ENCODE assay signal across 9 cellular contexts in the genomic region with DNA sequence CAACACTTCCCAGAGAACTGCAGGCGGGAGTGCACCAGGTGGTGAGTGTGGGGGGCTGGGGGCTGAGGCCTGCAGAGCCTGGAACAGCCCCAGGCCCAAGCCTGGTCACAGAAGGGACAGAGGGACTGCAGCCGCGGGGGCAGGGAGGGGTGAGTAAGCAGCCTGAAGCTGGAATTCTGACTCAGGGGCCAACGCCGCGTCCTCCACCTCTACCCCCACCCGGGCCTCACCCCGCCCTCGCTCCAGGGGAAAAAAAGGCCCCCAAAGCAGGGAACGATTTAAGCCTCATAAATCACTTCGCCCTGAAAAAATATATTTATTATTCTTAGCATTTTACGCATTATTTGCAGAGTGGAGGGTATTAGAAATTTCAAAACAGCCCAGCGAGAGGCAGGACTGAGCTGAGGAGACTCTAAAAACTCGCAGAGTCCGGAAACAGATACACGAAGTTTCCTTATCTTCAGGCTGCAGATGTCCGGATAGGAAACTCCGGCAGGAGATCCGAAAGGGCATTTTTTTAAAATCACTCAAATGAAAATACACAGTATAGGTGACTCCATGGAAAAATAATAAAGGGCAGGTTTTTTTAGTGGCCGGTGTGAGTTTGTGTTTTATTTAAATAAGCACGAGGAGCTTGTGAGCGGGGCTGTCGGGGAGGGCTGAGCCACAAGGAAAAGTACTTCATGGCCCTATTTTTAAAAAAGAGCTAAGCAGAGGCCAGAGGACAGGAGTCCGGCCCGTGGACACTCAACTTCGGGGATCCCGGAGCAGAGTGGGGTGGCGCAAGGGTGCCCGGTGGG. TPM values are rescaled to one million over a fixed set of nuclear protein-coding genes. Genes with fewer than 3 reads are reported as not detected.
DNase-seq lines count a peak whose midpoint lies in the region; ATAC-seq and TF ChIP-seq lines count a peak whose summit lies in the region.
"Had no signal": no experiment of that assay in that cellular context is flagged by ENCODE, and none has a peak within 500 bp of the region (broad histone marks: within the 10 kb centered on the region; RNA-seq: fewer than 3 reads in every experiment).

No MANE protein-coding gene starts in this region.

- no peak for TF ChIP-seq RAD21 in SK-N-SH (IDR thresholded peaks at IDR 0.05; ENCODE audit: low read length)

- TF ChIP-seq CTCF in Caco-2 (IDR thresholded peaks at IDR 0.05; ENCODE audit: insufficient read depth in 1 of 2, low read depth in 1 of 2, low read length in 1 of 2, severe bottlenecking in 1 of 2, unreplicated experiment in 1 of 2) (no peak), SK-N-SH (IDR thresholded peaks at IDR 0.05) (peak; percentile 38), foreskin fibroblast (IDR thresholded peaks at IDR 0.05; ENCODE audit: low read depth, low read length) (no peak)

- no peaks in the 10 kb centered on the region for H4K20me1 ChIP-seq in SK-N-SH (ENCODE audit: insufficient read depth)

- H3K36me3 ChIP-seq in Caco-2 (ENCODE audit: control insufficient read depth, insufficient read depth, low read length) (no peaks in the 10 kb centered on the region), SK-N-SH (replicated peaks in 1 of 2; ENCODE audit: control insufficient read depth in 1 of 2, insufficient read depth in 2 of 2, low read length in 1 of 2) (peaks cover 0 to 29% of the 10 kb centered on the region in 2 experiments)

- peaks cover 7% of the 10 kb centered on the region for H3F3A ChIP-seq in SK-N-SH (replicated peaks; ENCODE audit: insufficient read depth)

- H2AFZ ChIP-seq in SK-N-SH (ENCODE audit: low read depth) = peak overlapping the region; percentile 50

- H3K27me3 ChIP-seq in Caco-2 (replicated peaks; ENCODE audit: control insufficient read depth, insufficient read depth, low read length) (no peaks in the 10 kb centered on the region), SK-N-SH (ENCODE audit: insufficient read depth) (no peaks in the 10 kb centered on the region)

- 19% methylated on average over 28 of the region's 29 CpGs for WGBS in SK-N-SH (ENCODE audit: low lambda C conversion rate)

- no peaks in the 10 kb centered on the region for H3K9me3 Mint-ChIP-seq in Caco-2 (ENCODE audit: unreplicated experiment)

- H3K27me3 Mint-ChIP-seq in Caco-2 (ENCODE audit: insufficient read depth, unreplicated experiment) = no peaks in the 10 kb centered on the region

- H3K4me3 ChIP-seq in Caco-2 (ENCODE audit: low read depth, low read length) (no peak overlapping the region), SK-N-SH (ENCODE audit: low read depth in 2 of 2, low read length in 1 of 2) (peak overlapping the region; percentile 12 to 75), foreskin fibroblast (ENCODE audit: low read depth in 1 of 2, low read length in 2 of 2) (peak overlapping the region; percentile 13 to 90)

- 0 out of 2 replicates have a peak, but pooled peaks cover 4% of the 10 kb centered on the region for H3K4me1 ChIP-seq in Caco-2
- peaks cover 8 to 43% of the 10 kb centered on the region in 2 experiments for H3K4me1 ChIP-seq in SK-N-SH (ENCODE audit: control insufficient read depth in 1 of 2, insufficient read depth in 2 of 2, low read depth in 1 of 2, low read length in 1 of 2)

- CTCF ChIA-PET in Caco-2 (lab: Charles Lee) (interaction anchor here (0.6 kb wide), 1 partner anchor 50 kb away, joined by 3 read pairs; no protein-coding TSS in a partner anchor), SK-N-SH (lab: Yijun Ruan, JAX) (interaction anchor here (0.8 to 13.1 kb wide), 21 partner anchors 9 to 315 kb away, joined by 3 to 177 read pairs (median 5); no protein-coding TSS in a partner anchor)

- peak in 1 of 2 experiments; percentile 7; a peak in 1 of 4 replicates for TF ChIP-seq EP300 in SK-N-SH (IDR thresholded peaks at IDR 0.05; ENCODE audit: borderline replicate concordance in 1 of 2, low read depth in 1 of 2, low read length in 1 of 2)

- ATAC-seq in GM21447 (IDR thresholded peaks at IDR 0.05; ENCODE audit: unreplicated experiment) (no peak), HG03354 (IDR thresholded peaks at IDR 0.05; ENCODE audit: poor library complexity, severe bottlenecking, unreplicated experiment) (no peak), HG03025 (IDR thresholded peaks at IDR 0.05; ENCODE audit: low FRiP score, unreplicated experiment) (no peak), GM18502 (IDR thresholded peaks at IDR 0.05; ENCODE audit: poor library complexity, unreplicated experiment) (no peak)

- peaks cover 34% of the 10 kb centered on the region for H3K79me2 ChIP-seq in SK-N-SH (ENCODE audit: insufficient read depth)

- DNase-seq in Caco-2 (no peak), SK-N-SH (peak; percentile 63), foreskin fibroblast (peak; percentile 82 to 90), retina (peak; percentile 57)

- no peak overlapping the region for H3K4me3 Mint-ChIP-seq in Caco-2 (ENCODE audit: unreplicated experiment)

- BruUV-seq in Caco-2 (replicated peaks; lab: Mats Ljungman, UMichigan) = no TSS peak

- peak overlapping the region; percentile 51 to 97 for H3K27ac ChIP-seq in SK-N-SH (ENCODE audit: low read depth in 2 of 2, low read length in 1 of 2)

- POLR2A ChIA-PET in Caco-2 (lab: Charles Lee) (no interaction called here), SK-N-SH (lab: Yijun Ruan, JAX) (interaction anchor here (0.9 to 7.8 kb wide), 22 partner anchors 7 to 200 kb away, joined by 3 to 100 read pairs (median 8); partner anchors contain the start of gene GATA2)

- H3K27ac Mint-ChIP-seq in Caco-2 (ENCODE audit: unreplicated experiment) = peak overlapping the region; percentile 71

- no peaks in the 10 kb centered on the region for H3K36me3 Mint-ChIP-seq in Caco-2 (ENCODE audit: insufficient read depth, unreplicated experiment)

- intact Hi-C loops in Caco-2 (cut with micrococcal nuclease; ENCODE audit: unreplicated experiment) = no loop called here

- peak overlapping the region; percentile 63 for H3K4me2 ChIP-seq in SK-N-SH

- no peaks in the 10 kb centered on the region for H3K9me2 ChIP-seq in SK-N-SH

- peak overlapping the region; percentile 34; the same call in 1 of the 2 replicates for H3K9ac ChIP-seq in SK-N-SH

- no peaks in the 10 kb centered on the region for H3K9me3 ChIP-seq in Caco-2
- H3K9me3 ChIP-seq in SK-N-SH = no peaks in the 10 kb centered on the region

- no peaks in the 10 kb centered on the region for H3K4me1 Mint-ChIP-seq in Caco-2 (ENCODE audit: low read depth, unreplicated experiment)

TF ChIP-seq in SK-N-SH, 30 proteins besides CTCF, POLR2A, EP300 and RAD21:
- no peak for TF ChIP-seq NRF1 (IDR thresholded peaks at IDR 0.05; ENCODE audit: low read depth, low read length)
- 0 out of 2 replicates have a peak, but pooled peaks have one; percentile 28 for TF ChIP-seq TEAD4 (IDR thresholded peaks at IDR 0.05; ENCODE audit: borderline replicate concordance, insufficient read depth)
- TF ChIP-seq, protein P1, sequence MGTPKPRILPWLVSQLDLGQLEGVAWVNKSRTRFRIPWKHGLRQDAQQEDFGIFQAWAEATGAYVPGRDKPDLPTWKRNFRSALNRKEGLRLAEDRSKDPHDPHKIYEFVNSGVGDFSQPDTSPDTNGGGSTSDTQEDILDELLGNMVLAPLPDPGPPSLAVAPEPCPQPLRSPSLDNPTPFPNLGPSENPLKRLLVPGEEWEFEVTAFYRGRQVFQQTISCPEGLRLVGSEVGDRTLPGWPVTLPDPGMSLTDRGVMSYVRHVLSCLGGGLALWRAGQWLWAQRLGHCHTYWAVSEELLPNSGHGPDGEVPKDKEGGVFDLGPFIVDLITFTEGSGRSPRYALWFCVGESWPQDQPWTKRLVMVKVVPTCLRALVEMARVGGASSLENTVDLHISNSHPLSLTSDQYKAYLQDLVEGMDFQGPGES (IDR thresholded peaks at IDR 0.05; ENCODE audit: low read depth, low read length) = no peak
- TF ChIP-seq TCF12 (IDR thresholded peaks at IDR 0.05) = peak; percentile 53; the same call in 1 of the 2 replicates
- no peak for TF ChIP-seq YY1 (IDR thresholded peaks at IDR 0.05; ENCODE audit: low read depth)
- 0 out of 2 replicates have a peak, but pooled peaks have one; percentile 17 for TF ChIP-seq RXRA (IDR thresholded peaks at IDR 0.05; ENCODE audit: borderline replicate concordance, low read depth)
- TF ChIP-seq GABPA (IDR thresholded peaks at IDR 0.05; ENCODE audit: low read depth) = 0 out of 2 replicates have a peak, but pooled peaks have one; percentile 17
- TF ChIP-seq FOSL2 (IDR thresholded peaks at IDR 0.05; ENCODE audit: borderline replicate concordance, low read depth) = peak; percentile 64; the same call in 1 of the 2 replicates
- TF ChIP-seq RCOR1 (IDR thresholded peaks at IDR 0.05; ENCODE audit: low read length) = no peak
- TF ChIP-seq, protein P2, sequence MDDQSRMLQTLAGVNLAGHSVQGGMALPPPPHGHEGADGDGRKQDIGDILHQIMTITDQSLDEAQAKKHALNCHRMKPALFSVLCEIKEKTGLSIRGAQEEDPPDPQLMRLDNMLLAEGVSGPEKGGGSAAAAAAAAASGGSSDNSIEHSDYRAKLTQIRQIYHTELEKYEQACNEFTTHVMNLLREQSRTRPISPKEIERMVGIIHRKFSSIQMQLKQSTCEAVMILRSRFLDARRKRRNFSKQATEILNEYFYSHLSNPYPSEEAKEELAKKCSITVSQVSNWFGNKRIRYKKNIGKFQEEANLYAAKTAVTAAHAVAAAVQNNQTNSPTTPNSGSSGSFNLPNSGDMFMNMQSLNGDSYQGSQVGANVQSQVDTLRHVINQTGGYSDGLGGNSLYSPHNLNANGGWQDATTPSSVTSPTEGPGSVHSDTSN (IDR thresholded peaks at IDR 0.05) = peak; percentile 24; the same call in 1 of the 2 replicates
- TF ChIP-seq CHD2 (IDR thresholded peaks at IDR 0.05; ENCODE audit: low read length, partially characterized antibody) = peak; percentile 9
- peak; percentile 51; the same call in 1 of the 2 replicates for TF ChIP-seq JUND (IDR thresholded peaks at IDR 0.05)

RNA-seq across cellular contexts. Expression of gene GATA2, which starts 9.9 kb away (rescaled TPM):
- 12.5 and 13.3 TPM in 2 replicates for total RNA-seq in Caco-2 (2022)
- 5.5 and 6.8 TPM in 2 replicates for polyA plus RNA-seq in SK-N-SH (2012; rRNA removed)
- polyA plus RNA-seq in SK-N-SH (2012; cell fraction: cytosol; rRNA removed) = 7.0 and 13.4 TPM in 2 replicates
- 10.6 and 18.0 TPM in 2 replicates for polyA plus RNA-seq in SK-N-SH (2012; cell fraction: nucleus; rRNA removed)

RNA-seq across cellular contexts. Expression of gene DNAJB8, which starts 16.4 kb away (rescaled TPM):
- not detected in 2 replicates for total RNA-seq in Caco-2 (2022)
- polyA plus RNA-seq in SK-N-SH (2012; rRNA removed) = not detected in 2 replicates
- polyA plus RNA-seq in SK-N-SH (2012; cell fraction: cytosol; rRNA removed) = not detected in 2 replicates
- polyA plus RNA-seq in SK-N-SH (2012; cell fraction: nucleus; rRNA removed) = not detected in 2 replicates
- total RNA-seq: mucosa of gallbladder had no signal

Comparison
In these comparisons a context has a peak if more than half of its experiments do, and no peak if none do; other contexts are left out.
1. DNase-seq: peak in SK-N-SH (single experiment), foreskin fibroblast (2 of 2) and retina (single experiment); none in Caco-2 (0 of 2).